In genomic region chr4:112272292-112272691, GRCh38 we compare ENCODE assay signal across 18 cellular contexts.
"Had no signal": no experiment of that assay in that cellular context is flagged by ENCODE, and none has a peak within 500 bp of the region (broad histone marks: within the 10 kb centered on the region; RNA-seq: fewer than 3 reads in every experiment).

No MANE protein-coding gene starts in this region.

- H3K27ac Mint-ChIP-seq: nephron progenitor cell had no signal

- H3K4me1 ChIP-seq: lower lobe of right lung, sigmoid colon, thyroid gland had no signal

- ATAC-seq: activated T-cell treated with anti-CD3 and anti-CD28 coated beads, Interleukin-2, amount 50 U/mL, for 4 hours; lower lobe of right lung; stimulated activated naive B cell treated with anti-CD40 and anti-IgM and Interleukin-4, amounts not matched to agents 10 μg/mL and 1 μg/mL and 100 μg/mL, for 72 hours had no signal

- H3K27ac ChIP-seq: ascending aorta, coronary artery, lower lobe of right lung, sigmoid colon, spleen, thyroid gland had no signal

- H3K36me3 ChIP-seq: thyroid gland had no signal

- H3K4me1 Mint-ChIP-seq: nephron progenitor cell had no signal

- H3K4me3 ChIP-seq: ascending aorta, coronary artery, lower lobe of right lung, sigmoid colon, spleen, thyroid gland had no signal

- H3K9me3 Mint-ChIP-seq: activated T-cell treated with anti-CD3 and anti-CD28 coated beads, Interleukin-2, amount 50 U/mL, for 4 hours; central memory CD8-positive, alpha-beta T cell; stimulated activated naive B cell treated with anti-CD40 and anti-IgM and Interleukin-4, amounts not matched to agents 10 μg/mL and 1 μg/mL and 100 μg/mL, for 72 hours had no signal

- H3K27me3 ChIP-seq: ascending aorta, sigmoid colon, spleen, thyroid gland had no signal

- FAIRE-seq: endometrium, frontal cortex, keratinocyte had no signal

- H3K27me3 Mint-ChIP-seq: central memory CD8-positive, alpha-beta T cell; stimulated activated naive B cell treated with anti-CD40 and anti-IgM and Interleukin-4, amounts not matched to agents 10 μg/mL and 1 μg/mL and 100 μg/mL, for 72 hours had no signal

- DNase-seq: activated CD4-positive, alpha-beta T cell treated with anti-CD3 and anti-CD28 coated beads, Interleukin-2, amount 50 U/mL, for 4 hours; activated CD4-positive, CD25-positive, alpha-beta regulatory T cell treated with anti-CD3 and anti-CD28 coated beads, Interleukin-2, amount 50 U/mL, for 72 hours; activated effector memory CD4-positive, alpha-beta T cell treated with anti-CD3 and anti-CD28 coated beads, Interleukin-2, amount 50 U/mL, for 16 hours; activated T-cell treated with anti-CD3 and anti-CD28 coated beads, Interleukin-2, amount 50 U/mL, for 4 hours; lower lobe of right lung; nephron progenitor cell; nucleus accumbens; sigmoid colon; spleen; stimulated activated CD4-positive, alpha-beta T cell treated with anti-CD3 and anti-CD28 coated beads, Interleukin-4, amount 100 ng/mL, for 4 hours; stimulated activated naive B cell treated with anti-CD40 and anti-IgM and Interleukin-4, amounts not matched to agents 10 μg/mL and 1 μg/mL and 100 μg/mL, for 72 hours; thyroid gland had no signal

- H3K4me3 Mint-ChIP-seq: activated T-cell treated with anti-CD3 and anti-CD28 coated beads, Interleukin-2, amount 50 U/mL, for 4 hours; central memory CD8-positive, alpha-beta T cell; nephron progenitor cell; stimulated activated naive B cell treated with anti-CD40 and anti-IgM and Interleukin-4, amounts not matched to agents 10 μg/mL and 1 μg/mL and 100 μg/mL, for 72 hours had no signal

- H3K9me3 ChIP-seq: ascending aorta, lower lobe of right lung, sigmoid colon, spleen, thyroid gland had no signal
